In genomic region chr12:55727643-55728184, GRCh38 we compare ENCODE assay signal across 8 cellular contexts. TPM values are rescaled to one million over a fixed set of nuclear protein-coding genes. Genes with fewer than 3 reads are reported as not detected.
A peak's percentile ranks its signal among the peaks of the same experiment; 100 is the strongest.
DNase-seq lines count a peak whose midpoint lies in the region; ATAC-seq, FAIRE-seq and TF ChIP-seq lines count a peak whose summit lies in the region.

No MANE protein-coding gene starts in this region.

- no peak for DNase-seq in CD4-positive, alpha-beta T cell
- DNase-seq in LHCN-M2 (ENCODE audit: low read depth): peak; percentile 64
- no peak for DNase-seq in GM12878 (ENCODE audit: low read depth, low spot score)
- peak; percentile 84 for DNase-seq in kidney
- DNase-seq in stimulated activated naive B cell treated with anti-CD40 and anti-IgM and Interleukin-4, amounts not matched to agents 10 μg/mL and 1 μg/mL and 100 μg/mL, for 72 hours: no peak
- no peak for DNase-seq in DMS114 treated with DMSO at 0.1 percent for 48 hours (lab: John Stamatoyannopoulos, UW; ENCODE audit: unreplicated experiment)
- no peak for DNase-seq in SIG-M5 (lab: John Stamatoyannopoulos, UW)
- no peak for DNase-seq in NCI-H1092 (lab: John Stamatoyannopoulos, UW)

- TF ChIP-seq EP300 in GM12878 (IDR thresholded peaks at IDR 0.05; ENCODE audit: borderline replicate concordance in 1 of 2, control insufficient read depth in 1 of 2, low read depth in 2 of 2, low read length in 2 of 2): no peak

- no peak for TF ChIP-seq RAD21 in GM12878 (IDR thresholded peaks at IDR 0.05; ENCODE audit: insufficient read depth, low read depth, low read length)

- no TSS peak for BruUV-seq in GM12878 (replicated peaks; lab: Mats Ljungman, UMichigan)

- H3K36me3 ChIP-seq in GM12878 (ENCODE audit: control insufficient read depth in 2 of 2, insufficient read depth in 2 of 2, low read length in 1 of 2) (peaks cover 5 to 7% of the 10 kb centered on the region in 2 experiments; a peak in 3 of 4 replicates), kidney (ENCODE audit: control insufficient read depth in 1 of 2, insufficient read depth in 2 of 2, low read length in 2 of 2) (peaks cover 11 to 33% of the 10 kb centered on the region in 2 donors)

- FAIRE-seq in GM12878 (lab: Jason Lieb, UNC): peak; percentile 13
- FAIRE-seq in kidney (lab: Jason Lieb, UNC): no peak

- WGBS in GM12878 (ENCODE audit: insufficient coverage, insufficient replicate concordance, low lambda C conversion rate, missing lambda C conversion rate): 67% methylated on average over 9 of the region's 9 CpGs

- SMC1A ChIA-PET in GM12878 (lab: Charles Lee; ENCODE audit: uncharacterized antibody, unreplicated experiment): interaction anchor here (0.7 kb wide), 1 partner anchor 11 kb away, joined by 4 read pairs; no protein-coding TSS in a partner anchor

- H3K4me1 Mint-ChIP-seq in CD4-positive, alpha-beta T cell (ENCODE audit: low read depth): peaks cover 48% of the 10 kb centered on the region
- peaks cover 40 to 57% of the 10 kb centered on the region in 2 donors for H3K4me1 Mint-ChIP-seq in stimulated activated naive B cell treated with anti-CD40 and anti-IgM and Interleukin-4, amounts not matched to agents 10 μg/mL and 1 μg/mL and 100 μg/mL, for 72 hours

- TF ChIP-seq CTCF in CD4-positive, alpha-beta T cell (IDR thresholded peaks at IDR 0.05): no peak
- TF ChIP-seq CTCF in GM12878 (IDR thresholded peaks at IDR 0.05 in 2 of 3, conservative IDR thresholded peaks at IDR 0.05 in 1 of 3; ENCODE audit: control insufficient read depth in 2 of 3, extremely low read depth in 1 of 3, insufficient read depth in 1 of 3, low read depth in 3 of 3, low read length in 3 of 3) (no peak), kidney (IDR thresholded peaks at IDR 0.05; ENCODE audit: borderline replicate concordance, extremely low read depth, insufficient read depth) (no peak)

- H3K36me3 Mint-ChIP-seq in CD4-positive, alpha-beta T cell (ENCODE audit: low read depth): peaks cover 10% of the 10 kb centered on the region
- peaks cover 17 to 40% of the 10 kb centered on the region in 2 donors for H3K36me3 Mint-ChIP-seq in stimulated activated naive B cell treated with anti-CD40 and anti-IgM and Interleukin-4, amounts not matched to agents 10 μg/mL and 1 μg/mL and 100 μg/mL, for 72 hours

- H3K27ac Mint-ChIP-seq in CD4-positive, alpha-beta T cell: peak overlapping the region; percentile 80
- H3K27ac Mint-ChIP-seq in stimulated activated naive B cell treated with anti-CD40 and anti-IgM and Interleukin-4, amounts not matched to agents 10 μg/mL and 1 μg/mL and 100 μg/mL, for 72 hours: peak overlapping the region; percentile 65

- RAD21 ChIA-PET in GM12878 (lab: Charles Lee; ENCODE audit: unreplicated experiment): interaction anchor here (4.4 kb wide), 1 partner anchor 10 kb away, joined by 58 read pairs; no protein-coding TSS in a partner anchor

- peak overlapping the region; percentile 46 for H3K4me2 ChIP-seq in GM12878 (ENCODE audit: control insufficient read depth, insufficient read depth)

- H3K4me3 ChIP-seq in GM12878 (peak overlapping the region; percentile 76), kidney (ENCODE audit: low read length in 2 of 2) (peak overlapping the region; percentile 78 to 87)

- in situ Hi-C loops in GM12878 (cut with MboI): no loop called here

- no peak for ATAC-seq in CD4-positive, alpha-beta T cell (ENCODE audit: poor library complexity)
- ATAC-seq in GM12878: no peak
- ATAC-seq in stimulated activated naive B cell treated with anti-CD40 and anti-IgM and Interleukin-4, amounts not matched to agents 10 μg/mL and 1 μg/mL and 100 μg/mL, for 72 hours (replicated peaks): no peak

- peaks cover 11% of the 10 kb centered on the region for H3K79me2 ChIP-seq in GM12878 (ENCODE audit: control insufficient read depth, insufficient read depth, low read length)

- TF ChIP-seq POLR2A in GM12878 (IDR thresholded peaks at IDR 0.05; ENCODE audit: low read depth, low read length): no peak

- POLR2A ChIA-PET in CD4-positive, alpha-beta T cell (lab: Charles Lee): interaction anchor here (1.1 to 2.8 kb wide), 2 partner anchors 11 to 12 kb away, joined by 4 to 30 read pairs; partner anchors contain the start of gene BLOC1S1
- POLR2A ChIA-PET in GM12878 (lab: Charles Lee): interaction anchor here (0.8 to 4.5 kb wide), 3 partner anchors 11 to 246 kb away, joined by 3 to 39 read pairs (median 4); partner anchors contain the start of genes BLOC1S1 and RAB5B

- intact Hi-C loops in CD4-positive, alpha-beta T cell (cut with DNase I, micrococcal nuclease): no loop called here
- intact Hi-C loops in GM12878 (cut with micrococcal nuclease; ENCODE audit: unreplicated experiment): no loop called here
- intact Hi-C loops in kidney (cut with DNase I): no loop called here

- H3K9ac ChIP-seq in GM12878 (ENCODE audit: control insufficient read depth, insufficient read depth, low read length) (peak overlapping the region; percentile 67), kidney (ENCODE audit: low read length in 2 of 2) (peak overlapping the region; percentile 66 to 93)

- no peaks in the 10 kb centered on the region for H4K20me1 ChIP-seq in GM12878 (ENCODE audit: control insufficient read depth, insufficient read depth)

- H3K27ac ChIP-seq in CD4-positive, alpha-beta T cell (ENCODE audit: low read depth, low read length): peak overlapping the region; percentile 54
- H3K27ac ChIP-seq in GM12878 (ENCODE audit: control insufficient read depth, insufficient read depth) (peak overlapping the region; percentile 35), kidney (ENCODE audit: low read depth in 2 of 2, low read length in 2 of 2) (peak overlapping the region; percentile 99)

- H3K4me3 Mint-ChIP-seq in CD4-positive, alpha-beta T cell: peak overlapping the region; percentile 86
- H3K4me3 Mint-ChIP-seq in stimulated activated naive B cell treated with anti-CD40 and anti-IgM and Interleukin-4, amounts not matched to agents 10 μg/mL and 1 μg/mL and 100 μg/mL, for 72 hours: peak overlapping the region; percentile 90 to 95

- no peaks in the 10 kb centered on the region for H3K9me3 Mint-ChIP-seq in CD4-positive, alpha-beta T cell
- no peaks in the 10 kb centered on the region for H3K9me3 Mint-ChIP-seq in stimulated activated naive B cell treated with anti-CD40 and anti-IgM and Interleukin-4, amounts not matched to agents 10 μg/mL and 1 μg/mL and 100 μg/mL, for 72 hours

- H3K4me1 ChIP-seq in GM12878 (ENCODE audit: control insufficient read depth, insufficient read depth, low read length) (peaks cover 14% of the 10 kb centered on the region), kidney (ENCODE audit: control insufficient read depth in 1 of 2, insufficient read depth in 1 of 2, low read depth in 1 of 2, low read length in 2 of 2) (peaks cover 26 to 34% of the 10 kb centered on the region in 2 donors)

- no peaks in the 10 kb centered on the region for H3K9me3 ChIP-seq in CD4-positive, alpha-beta T cell (ENCODE audit: control insufficient read depth, low read length)
- H3K9me3 ChIP-seq in GM12878 (replicated peaks; ENCODE audit: control insufficient read depth, insufficient read depth, low read length) (no peaks in the 10 kb centered on the region), kidney (ENCODE audit: control insufficient read depth in 1 of 2, low read length in 2 of 2) (no peaks in the 10 kb centered on the region)

- no peak overlapping the region for H2AFZ ChIP-seq in GM12878 (ENCODE audit: control insufficient read depth, low read depth, low read length)

- H3K27me3 ChIP-seq in CD4-positive, alpha-beta T cell (ENCODE audit: control insufficient read depth, insufficient read depth, low read length): no peaks in the 10 kb centered on the region
- H3K27me3 ChIP-seq in GM12878 (replicated peaks in 1 of 2; ENCODE audit: control insufficient read depth in 2 of 2, insufficient read depth in 2 of 2, low read length in 1 of 2): no peaks in the 10 kb centered on the region

- H3K27me3 Mint-ChIP-seq in CD4-positive, alpha-beta T cell: no peaks in the 10 kb centered on the region
- H3K27me3 Mint-ChIP-seq in stimulated activated naive B cell treated with anti-CD40 and anti-IgM and Interleukin-4, amounts not matched to agents 10 μg/mL and 1 μg/mL and 100 μg/mL, for 72 hours: no peaks in the 10 kb centered on the region

- CTCF ChIA-PET in CD4-positive, alpha-beta T cell (lab: Charles Lee): no interaction called here
- CTCF ChIA-PET in GM12878 (lab: Yijun Ruan, JAX): interaction anchor here (0.8 to 1.6 kb wide), 2 partner anchors 10 to 12 kb away, joined by 3 to 8 read pairs; partner anchors contain the start of gene BLOC1S1

RNA-seq across cellular contexts. Expression of gene CD63, which starts 1.1 kb away (rescaled TPM):
- total RNA-seq in CD4-positive, alpha-beta T cell: 10 to 100 TPM; 34.0 to 36.4 TPM
- 2,065 and 2,281 TPM in 2 replicates for total RNA-seq in LHCN-M2 (2014; rRNA removed)
- polyA plus RNA-seq in LHCN-M2 (2012): 3,617 TPM
- 44.4 and 46.9 TPM in 2 replicates for total RNA-seq in GM12878 (2013; cell fraction: nucleolus; rRNA removed)
- total RNA-seq in GM12878 (2014; rRNA removed): 147 and 163 TPM in 2 replicates
- total RNA-seq in GM12878 (2014; rRNA removed; fragmentation: Illumina TruSeq; extraction: Trizol): 165 and 171 TPM in 2 replicates
- 171 and 173 TPM in 2 replicates for total RNA-seq in GM12878 (2021)
- polyA plus RNA-seq in GM12878 (2011; ENCODE audit: low read depth): 176 TPM
- 157 and 182 TPM in 2 replicates for polyA plus RNA-seq in GM12878 (2011; rRNA removed)
- polyA plus RNA-seq in GM12878 (2011; cell fraction: cytosol; rRNA removed): 168 and 246 TPM in 2 replicates
- polyA plus RNA-seq in GM12878 (2011; cell fraction: nucleus; rRNA removed): 88.0 and 94.4 TPM in 2 replicates
- polyA plus RNA-seq in GM12878 (2012): 150 and 169 TPM in 2 replicates
- polyA plus RNA-seq in GM12878 (2014; fragmentation: Illumina TruSeq; extraction: Trizol): 142 and 156 TPM in 2 replicates
- polyA plus RNA-seq in GM12878 (2014; fragmentation: Nextera tagmentation; extraction: Ambion mirVana): 100 to 1,000 TPM; 194 to 220 TPM
- polyA plus RNA-seq in GM12878 (2014; rRNA removed): 166 and 193 TPM in 2 replicates
- polyA plus RNA-seq in GM12878 (2016; fragmentation: Nextera tagmentation; extraction: Ambion mirVana): 100 to 1,000 TPM; 200 to 209 TPM
- polyA minus RNA-seq in GM12878 (2011; rRNA and poly(A)+ RNA removed): 98.9 and 117 TPM in 2 replicates
- polyA minus RNA-seq in GM12878 (2011; cell fraction: cytosol; rRNA and poly(A)+ RNA removed): 27.9 and 34.6 TPM in 2 replicates
- 12.7 and 25.9 TPM in 2 replicates for polyA minus RNA-seq in GM12878 (2011; cell fraction: nucleus; rRNA and poly(A)+ RNA removed)
- total RNA-seq in kidney: 1,130 TPM
- polyA plus RNA-seq in kidney (ENCODE audit: insufficient read depth, low read depth, low replicate concordance): 1,381 TPM

RNA-seq across cellular contexts. Expression of gene RDH5, which starts 7.5 kb away (rescaled TPM):
- 1 to 10 TPM; 8.8 TPM for total RNA-seq in CD4-positive, alpha-beta T cell
- total RNA-seq in LHCN-M2 (2014; rRNA removed): 147 and 216 TPM in 2 replicates
- polyA plus RNA-seq in LHCN-M2 (2012): 29.0 TPM
- 24.9 and 25.4 TPM in 2 replicates for total RNA-seq in GM12878 (2013; cell fraction: nucleolus; rRNA removed)
- total RNA-seq in GM12878 (2014; rRNA removed): 6.4 and 8.2 TPM in 2 replicates
- total RNA-seq in GM12878 (2014; rRNA removed; fragmentation: Illumina TruSeq; extraction: Trizol): 5.7 and 6.7 TPM in 2 replicates
- total RNA-seq in GM12878 (2021): 5.8 and 8.4 TPM in 2 replicates
- 2.2 TPM for polyA plus RNA-seq in GM12878 (2011; ENCODE audit: low read depth)
- 7.0 and 7.8 TPM in 2 replicates for polyA plus RNA-seq in GM12878 (2011; rRNA removed)
- 7.5 and 10.6 TPM in 2 replicates for polyA plus RNA-seq in GM12878 (2011; cell fraction: cytosol; rRNA removed)
- 22.2 and 32.5 TPM in 2 replicates for polyA plus RNA-seq in GM12878 (2011; cell fraction: nucleus; rRNA removed)
- 4.6 and 5.0 TPM in 2 replicates for polyA plus RNA-seq in GM12878 (2012)
- polyA plus RNA-seq in GM12878 (2014; fragmentation: Illumina TruSeq; extraction: Trizol): 5.5 and 7.6 TPM in 2 replicates
- 1 to 10 TPM; 2.6 to 3.1 TPM for polyA plus RNA-seq in GM12878 (2014; fragmentation: Nextera tagmentation; extraction: Ambion mirVana)
- 11.6 and 11.9 TPM in 2 replicates for polyA plus RNA-seq in GM12878 (2014; rRNA removed)
- polyA plus RNA-seq in GM12878 (2016; fragmentation: Nextera tagmentation; extraction: Ambion mirVana): 1 to 10 TPM; 5.8 to 7.1 TPM
- polyA minus RNA-seq in GM12878 (2011; rRNA and poly(A)+ RNA removed): 6.7 and 7.7 TPM in 2 replicates
- 2.1 TPM in 1 of 2 replicates, not detected in the other for polyA minus RNA-seq in GM12878 (2011; cell fraction: cytosol; rRNA and poly(A)+ RNA removed)
- polyA minus RNA-seq in GM12878 (2011; cell fraction: nucleus; rRNA and poly(A)+ RNA removed): 6.3 and 15.9 TPM in 2 replicates
- total RNA-seq in kidney: 11.1 TPM
- 30.2 TPM for polyA plus RNA-seq in kidney (ENCODE audit: insufficient read depth, low read depth, low replicate concordance)

RNA-seq across cellular contexts. Expression of gene BLOC1S1, which starts 11.9 kb away (rescaled TPM):
- total RNA-seq in CD4-positive, alpha-beta T cell: 10 to 100 TPM; 34.8 to 36.9 TPM
- total RNA-seq in LHCN-M2 (2014; rRNA removed) (118 and 135 TPM in 2 replicates), GM12878 (2014; rRNA removed) (134 and 144 TPM in 2 replicates), GM12878 (2014; rRNA removed; fragmentation: Illumina TruSeq; extraction: Trizol) (126 and 128 TPM in 2 replicates), GM12878 (2021) (131 and 141 TPM in 2 replicates), kidney (116 TPM)
- polyA plus RNA-seq in LHCN-M2 (2012): 374 TPM
- 25.1 and 33.4 TPM in 2 replicates for total RNA-seq in GM12878 (2013; cell fraction: nucleolus; rRNA removed)
- 91.5 TPM for polyA plus RNA-seq in GM12878 (2011; ENCODE audit: low read depth)
- polyA plus RNA-seq in GM12878 (2011; rRNA removed) (102 and 156 TPM in 2 replicates), GM12878 (2014; fragmentation: Illumina TruSeq; extraction: Trizol) (86.6 and 141 TPM in 2 replicates), GM12878 (2014; fragmentation: Nextera tagmentation; extraction: Ambion mirVana) (100 to 1,000 TPM; 264 to 285 TPM), GM12878 (2014; rRNA removed) (176 and 185 TPM in 2 replicates), GM12878 (2016; fragmentation: Nextera tagmentation; extraction: Ambion mirVana) (100 to 1,000 TPM; 218 to 228 TPM), kidney (ENCODE audit: insufficient read depth, low read depth, low replicate concordance) (451 TPM)
- 248 and 288 TPM in 2 replicates for polyA plus RNA-seq in GM12878 (2011; cell fraction: cytosol; rRNA removed)
- 100 and 116 TPM in 2 replicates for polyA plus RNA-seq in GM12878 (2011; cell fraction: nucleus; rRNA removed)
- 142 and 151 TPM in 2 replicates for polyA plus RNA-seq in GM12878 (2012)
- polyA minus RNA-seq in GM12878 (2011; rRNA and poly(A)+ RNA removed): 65.8 and 84.2 TPM in 2 replicates
- polyA minus RNA-seq in GM12878 (2011; cell fraction: cytosol; rRNA and poly(A)+ RNA removed): 16.3 and 21.6 TPM in 2 replicates
- polyA minus RNA-seq in GM12878 (2011; cell fraction: nucleus; rRNA and poly(A)+ RNA removed): 15.2 and 19.2 TPM in 2 replicates

RNA-seq across cellular contexts. Expression of gene GDF11, which starts 15.2 kb away (rescaled TPM):
- 1 to 10 TPM; 4.4 to 6.6 TPM for total RNA-seq in CD4-positive, alpha-beta T cell
- total RNA-seq in LHCN-M2 (2014; rRNA removed) (10.0 and 17.3 TPM in 2 replicates), GM12878 (2014; rRNA removed) (3.1 and 5.2 TPM in 2 replicates), GM12878 (2014; rRNA removed; fragmentation: Illumina TruSeq; extraction: Trizol) (3.4 and 3.9 TPM in 2 replicates), GM12878 (2021) (15.2 and 15.4 TPM in 2 replicates), kidney (6.2 TPM)
- polyA plus RNA-seq in LHCN-M2 (2012): 21.0 TPM
- total RNA-seq in GM12878 (2013; cell fraction: nucleolus; rRNA removed): 7.2 and 7.6 TPM in 2 replicates
- polyA plus RNA-seq in GM12878 (2011; ENCODE audit: low read depth): 3.0 TPM
- polyA plus RNA-seq in GM12878 (2011; rRNA removed) (3.7 and 5.8 TPM in 2 replicates), GM12878 (2014; fragmentation: Illumina TruSeq; extraction: Trizol) (5.7 and 6.7 TPM in 2 replicates), GM12878 (2014; fragmentation: Nextera tagmentation; extraction: Ambion mirVana) (1 to 10 TPM; 1.5 to 1.6 TPM), GM12878 (2014; rRNA removed) (9.9 and 13.0 TPM in 2 replicates), GM12878 (2016; fragmentation: Nextera tagmentation; extraction: Ambion mirVana) (under 1 TPM; 0.83 to 0.87 TPM), kidney (ENCODE audit: insufficient read depth, low read depth, low replicate concordance) (3.4 TPM)
- polyA plus RNA-seq in GM12878 (2011; cell fraction: cytosol; rRNA removed): 6.5 and 8.8 TPM in 2 replicates
- 8.5 and 9.2 TPM in 2 replicates for polyA plus RNA-seq in GM12878 (2011; cell fraction: nucleus; rRNA removed)
- 7.4 TPM in 2 replicates for polyA plus RNA-seq in GM12878 (2012)
- 4.9 and 8.8 TPM in 2 replicates for polyA minus RNA-seq in GM12878 (2011; rRNA and poly(A)+ RNA removed)
- polyA minus RNA-seq in GM12878 (2011; cell fraction: cytosol; rRNA and poly(A)+ RNA removed): 3.1 and 5.5 TPM in 2 replicates
- polyA minus RNA-seq in GM12878 (2011; cell fraction: nucleus; rRNA and poly(A)+ RNA removed): 2.9 and 4.8 TPM in 2 replicates

RNA-seq across cellular contexts. Expression of gene ITGA7, which starts 20.0 kb away (rescaled TPM):
- total RNA-seq in CD4-positive, alpha-beta T cell: 1 to 10 TPM; 1.2 to 1.6 TPM
- 135 and 217 TPM in 2 replicates for total RNA-seq in LHCN-M2 (2014; rRNA removed)
- 67.9 TPM for polyA plus RNA-seq in LHCN-M2 (2012)
- total RNA-seq in GM12878 (2013; cell fraction: nucleolus; rRNA removed): 18.5 and 21.9 TPM in 2 replicates
- 2.5 and 2.6 TPM in 2 replicates for total RNA-seq in GM12878 (2014; rRNA removed)
- total RNA-seq in GM12878 (2014; rRNA removed; fragmentation: Illumina TruSeq; extraction: Trizol): 0.69 and 1.0 TPM in 2 replicates
- 2.8 and 3.8 TPM in 2 replicates for total RNA-seq in GM12878 (2021)
- 1.5 TPM for polyA plus RNA-seq in GM12878 (2011; ENCODE audit: low read depth)
- polyA plus RNA-seq in GM12878 (2011; rRNA removed): 3.4 and 5.1 TPM in 2 replicates
- polyA plus RNA-seq in GM12878 (2011; cell fraction: cytosol; rRNA removed): 2.2 and 3.6 TPM in 2 replicates
- polyA plus RNA-seq in GM12878 (2011; cell fraction: nucleus; rRNA removed): 83.9 and 96.1 TPM in 2 replicates
- 4.8 and 5.6 TPM in 2 replicates for polyA plus RNA-seq in GM12878 (2012)
- 1.4 TPM in 1 of 2 replicates, not detected in the other for polyA plus RNA-seq in GM12878 (2014; fragmentation: Illumina TruSeq; extraction: Trizol)
- polyA plus RNA-seq in GM12878 (2014; fragmentation: Nextera tagmentation; extraction: Ambion mirVana): under 1 TPM; 0.18 to 0.39 TPM
- polyA plus RNA-seq in GM12878 (2014; rRNA removed): 2.6 and 4.4 TPM in 2 replicates
- polyA plus RNA-seq in GM12878 (2016; fragmentation: Nextera tagmentation; extraction: Ambion mirVana): 1 to 10 TPM; 1.4 to 1.6 TPM
- polyA minus RNA-seq in GM12878 (2011; rRNA and poly(A)+ RNA removed): 2.9 and 4.3 TPM in 2 replicates
- polyA minus RNA-seq in GM12878 (2011; cell fraction: cytosol; rRNA and poly(A)+ RNA removed): 0.80 and 1.4 TPM in 2 replicates
- polyA minus RNA-seq in GM12878 (2011; cell fraction: nucleus; rRNA and poly(A)+ RNA removed): 9.2 and 9.6 TPM in 2 replicates
- 66.3 TPM for total RNA-seq in kidney
- 26.2 TPM for polyA plus RNA-seq in kidney (ENCODE audit: insufficient read depth, low read depth, low replicate concordance)

Comparison
In these comparisons a context has a peak if more than half of its experiments do, and no peak if none do; other contexts are left out.
1. DNase-seq: peak in LHCN-M2 (single experiment) and kidney (single experiment); none in CD4-positive, alpha-beta T cell (0 of 10), GM12878 (single experiment), stimulated activated naive B cell treated with anti-CD40 and anti-IgM and Interleukin-4, amounts not matched to agents 10 μg/mL and 1 μg/mL and 100 μg/mL, for 72 hours (single experiment), DMS114 treated with DMSO at 0.1 percent for 48 hours (single experiment), SIG-M5 (single experiment) and NCI-H1092 (single experiment).
2. H3K27ac ChIP-seq: peak in every context shown above with its lines; median percentile 99 in kidney; 54 in CD4-positive, alpha-beta T cell; 35 in GM12878.